Comparison of ENCODE assay signal across 8 cellular contexts in the genomic region with DNA sequence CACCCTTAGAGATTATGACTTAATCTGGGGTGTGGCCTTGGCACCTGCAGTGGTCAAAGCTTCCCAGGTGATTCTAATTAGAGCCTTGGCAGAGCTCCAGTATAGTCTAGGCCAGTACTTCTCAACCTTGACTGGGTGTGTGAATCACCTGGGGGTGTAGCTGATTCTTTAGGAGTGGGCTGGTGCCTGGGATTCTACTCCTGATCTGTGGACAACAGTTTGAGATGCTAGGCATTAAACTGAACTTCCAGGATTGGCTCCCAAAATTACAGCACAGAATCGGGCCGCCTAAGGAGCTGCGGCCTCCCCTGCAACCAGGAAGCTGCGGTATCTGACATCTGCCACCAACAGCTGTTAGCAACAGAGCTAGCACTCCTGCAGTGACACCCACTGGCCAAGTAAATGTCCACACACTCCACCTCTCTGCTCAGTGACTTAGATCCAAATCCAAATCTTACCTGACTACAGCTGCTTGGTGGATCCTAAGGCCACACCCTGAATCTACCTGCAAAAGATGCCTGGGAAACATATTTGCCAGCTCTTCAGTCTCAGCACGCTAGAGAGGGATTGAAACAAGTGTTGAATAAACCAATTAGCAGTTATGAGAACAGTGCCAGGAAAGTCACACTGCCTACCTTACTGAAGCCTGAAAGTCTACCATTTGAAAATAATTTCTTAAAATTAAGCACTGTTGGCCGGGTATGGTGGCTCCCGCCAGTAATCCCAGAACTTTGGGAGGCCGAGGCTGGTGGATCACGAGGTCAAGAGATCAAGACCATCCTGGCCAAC.
DNase-seq lines count a peak whose midpoint lies in the region; ATAC-seq and TF ChIP-seq lines count a peak whose summit lies in the region.

No MANE protein-coding gene starts in this region.

- H2BK5ac ChIP-seq in trophoblast cell (ENCODE audit: low read depth, low read length, poor library complexity) = no peak overlapping the region

- no peak overlapping the region for H4K91ac ChIP-seq in trophoblast cell (ENCODE audit: low read depth, low read length)

- H3K9me3 ChIP-seq in SU-DHL-6 (ENCODE audit: insufficient read depth, low read length) = no peaks in the 10 kb centered on the region
- no peaks in the 10 kb centered on the region for H3K9me3 ChIP-seq in trophoblast cell (ENCODE audit: insufficient read depth, low read depth, low read length)

- H3K9me2 ChIP-seq in SU-DHL-6 (replicated peaks; ENCODE audit: insufficient read depth, low read length) = no peaks in the 10 kb centered on the region

- DNase-seq in AG04449 (ENCODE audit: low read depth, low spot score) = no peak
- DNase-seq in GM13977 (ENCODE audit: low spot score) = peak; percentile 60
- DNase-seq in NCI-H146 (lab: John Stamatoyannopoulos, UW) = peak; percentile 83
- DNase-seq in foreskin fibroblast = peak in 1 of 2 donors; percentile 44
- DNase-seq in trophoblast cell = peak; percentile 24 to 50
- no peak for DNase-seq in T1000 (lab: John Stamatoyannopoulos, UW)

- no peak overlapping the region for H4K12ac ChIP-seq in trophoblast cell (ENCODE audit: low read depth, low read length)

- no peak overlapping the region for H3K4me3 ChIP-seq in AG04449 (ENCODE audit: low read depth, low read length)
- no peak overlapping the region for H3K4me3 ChIP-seq in SU-DHL-6 (ENCODE audit: insufficient read depth, low read length, poor library complexity, severe bottlenecking)
- H3K4me3 ChIP-seq in foreskin fibroblast (ENCODE audit: low read depth in 1 of 2, low read length in 2 of 2) = no peak overlapping the region
- H3K4me3 ChIP-seq in trophoblast cell (ENCODE audit: low read depth, low read length) = no peak overlapping the region

- H4K8ac ChIP-seq in trophoblast cell (ENCODE audit: low read depth, low read length) = no peak overlapping the region

- no peak overlapping the region for H2AK5ac ChIP-seq in trophoblast cell (ENCODE audit: low read length)

- H3K4me1 ChIP-seq in trophoblast cell (ENCODE audit: control insufficient read depth in 1 of 2, insufficient read depth in 2 of 2, low read length in 2 of 2) = no peaks in the 10 kb centered on the region

- no peak overlapping the region for H2BK12ac ChIP-seq in trophoblast cell (ENCODE audit: low read length)

- H2AFZ ChIP-seq in SU-DHL-6 (ENCODE audit: low read depth, low read length, severe bottlenecking) (no peak overlapping the region), trophoblast cell (ENCODE audit: insufficient read depth, low read length, poor library complexity) (no peak overlapping the region)

- no peak overlapping the region for H2BK120ac ChIP-seq in trophoblast cell (ENCODE audit: insufficient read depth, low read length, poor library complexity)

- H3K9ac ChIP-seq in SU-DHL-6 (ENCODE audit: low read length) = no peak overlapping the region
- H3K9ac ChIP-seq in trophoblast cell (ENCODE audit: low read length) = no peak overlapping the region

- no peaks in the 10 kb centered on the region; the same call in 1 of the 2 replicates for H3K27me3 ChIP-seq in SU-DHL-6 (ENCODE audit: low read length)
- no peaks in the 10 kb centered on the region for H3K27me3 ChIP-seq in trophoblast cell (ENCODE audit: insufficient read depth, low read length)

- no peak overlapping the region for H3K18ac ChIP-seq in trophoblast cell (ENCODE audit: low read length)

- peak; percentile 86 for ATAC-seq in HG02798 (IDR thresholded peaks at IDR 0.05; ENCODE audit: poor library complexity, unreplicated experiment)

- H3K23ac ChIP-seq in trophoblast cell (ENCODE audit: low read length) = no peak overlapping the region

- WGBS in trophoblast cell (ENCODE audit: extremely low coverage, insufficient coverage, insufficient read length) = no CpG with 5 or more reads among the region's 9 CpGs

- POLR2A ChIA-PET in AG04449 (lab: Yijun Ruan, JAX) = no interaction called here

- no peak overlapping the region for H3K14ac ChIP-seq in trophoblast cell (ENCODE audit: low read length)

- H4K20me1 ChIP-seq in SU-DHL-6 (ENCODE audit: low read depth, low read length) = no peaks in the 10 kb centered on the region

- H3K4me2 ChIP-seq in SU-DHL-6 (ENCODE audit: low read depth, low read length, poor library complexity, severe bottlenecking) = no peak overlapping the region
- no peak overlapping the region for H3K4me2 ChIP-seq in trophoblast cell (ENCODE audit: low read length)

- no peak overlapping the region for H3K4ac ChIP-seq in trophoblast cell (ENCODE audit: low read depth, low read length)

- CTCF ChIA-PET in AG04449 (lab: Yijun Ruan, JAX) = interaction anchor here (0.9 to 2.2 kb wide), 8 partner anchors 11 to 116 kb away, joined by 3 to 10 read pairs (median 4); no protein-coding TSS in a partner anchor

- in situ Hi-C loops in GM13977 (cut with MboI; ENCODE audit: low pct_unique_long_range_greater_than_20kb, low sequenced_read_pairs, unreplicated experiment) = no loop called here

- no peaks in the 10 kb centered on the region for H3F3A ChIP-seq in SU-DHL-6 (ENCODE audit: insufficient read depth)

- TF ChIP-seq CTCF in AG04449 (IDR thresholded peaks at IDR 0.05; ENCODE audit: insufficient read depth, low read length, missing control alignments) = peak; percentile 31
- TF ChIP-seq CTCF in GM13977 (IDR thresholded peaks at IDR 0.05; ENCODE audit: extremely low read depth, insufficient read depth, missing control alignments) = peak; percentile 66
- TF ChIP-seq CTCF in SU-DHL-6 (IDR thresholded peaks at IDR 0.05; ENCODE audit: insufficient read depth, low read length, poor library complexity, severe bottlenecking) = peak; percentile 61
- TF ChIP-seq CTCF in foreskin fibroblast (IDR thresholded peaks at IDR 0.05; ENCODE audit: low read depth, low read length) = peak; percentile 43

- no peaks in the 10 kb centered on the region for H3K36me3 ChIP-seq in SU-DHL-6 (ENCODE audit: low read length)
- no peaks in the 10 kb centered on the region for H3K36me3 ChIP-seq in trophoblast cell (ENCODE audit: control insufficient read depth in 1 of 2, insufficient read depth in 2 of 2, low read length in 2 of 2)

- no peaks in the 10 kb centered on the region for H3K79me1 ChIP-seq in trophoblast cell (ENCODE audit: low read length)

- no peaks in the 10 kb centered on the region for H3K79me2 ChIP-seq in SU-DHL-6 (ENCODE audit: insufficient read depth, low read length)
- H3K79me2 ChIP-seq in trophoblast cell (ENCODE audit: control insufficient read depth, insufficient read depth, low read length, poor library complexity) = no peaks in the 10 kb centered on the region

- H3K27ac ChIP-seq in SU-DHL-6 (ENCODE audit: low read depth, low read length) = no peak overlapping the region
- no peak overlapping the region for H3K27ac ChIP-seq in trophoblast cell (ENCODE audit: low read depth, low read length)

Comparison
In these comparisons a context has a peak if more than half of its experiments do, and no peak if none do; other contexts are left out.
1. DNase-seq: peak in GM13977 (single experiment), NCI-H146 (single experiment) and trophoblast cell (2 of 2); none in AG04449 (single experiment) and T1000 (single experiment).
2. Peak in every context shown above with its lines, with median percentiles within 50 percentile points of each other: CTCF ChIP-seq.